Comparison of ENCODE assay signal across 8 cellular contexts in the genomic region with DNA sequence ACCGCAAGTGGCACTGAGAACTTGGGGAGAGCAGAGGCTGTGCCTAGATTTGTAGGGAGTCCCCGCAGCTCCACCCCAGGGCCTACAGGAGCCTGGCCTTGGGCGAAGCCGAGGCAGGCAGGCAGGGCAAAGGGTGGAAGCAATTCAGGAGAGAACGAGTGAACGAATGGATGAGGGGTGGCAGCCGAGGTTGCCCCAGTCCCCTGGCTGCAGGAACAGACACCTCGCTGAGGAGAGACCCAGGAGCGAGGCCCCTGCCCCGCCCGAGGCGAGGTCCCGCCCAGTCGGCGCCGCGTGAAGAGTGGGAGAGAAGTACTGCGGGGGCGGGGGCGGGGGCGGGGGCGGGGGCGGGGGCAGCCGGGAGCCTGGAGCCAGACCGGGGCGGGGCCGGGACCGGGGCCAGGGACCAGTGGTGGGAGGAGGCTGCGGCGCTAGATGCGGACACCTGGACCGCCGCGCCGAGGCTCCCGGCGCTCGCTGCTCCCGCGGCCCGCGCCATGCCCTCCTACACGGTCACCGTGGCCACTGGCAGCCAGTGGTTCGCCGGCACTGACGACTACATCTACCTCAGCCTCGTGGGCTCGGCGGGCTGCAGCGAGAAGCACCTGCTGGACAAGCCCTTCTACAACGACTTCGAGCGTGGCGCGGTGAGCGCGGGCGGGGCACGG. TPM values are rescaled to one million over a fixed set of nuclear protein-coding genes. Genes with fewer than 3 reads are reported as not detected.
DNase-seq lines count a peak whose midpoint lies in the region; ATAC-seq and TF ChIP-seq lines count a peak whose summit lies in the region.

A gene (plus strand): TSS at position 434 of the 668 bp plus-strand sequence. CDS start 64 bp downstream, at position 498.

- intact Hi-C loops in MCF 10A (cut with micrococcal nuclease) (no loop called here), left colon (cut with DNase I, micrococcal nuclease) (no loop called here)

- no peaks in the 10 kb centered on the region for H3K36me3 ChIP-seq in Peyer's patch

- TF ChIP-seq CTCF in Peyer's patch (IDR thresholded peaks at IDR 0.05) (no peak), MCF 10A (IDR thresholded peaks at IDR 0.05; ENCODE audit: unreplicated experiment) (no peak)

- no peaks in the 10 kb centered on the region for H3K4me1 Mint-ChIP-seq in MCF 10A (ENCODE audit: insufficient read depth, unreplicated experiment)
- peaks cover 31% of the 10 kb centered on the region for H3K4me1 Mint-ChIP-seq in stimulated activated naive CD8-positive, alpha-beta T cell treated with anti-CD3 and anti-CD28 coated beads, Interleukin-15, amount 100 ng/mL, for 72 hours

- H3K27ac ChIP-seq in Peyer's patch = peak within 1 kb of the TSS in 3 of 4 donors; percentile 58 to 91 (median 67)

- ATAC-seq in GM19467 (IDR thresholded peaks at IDR 0.05; ENCODE audit: unreplicated experiment) = peak; percentile 38
- peak; percentile 31 for ATAC-seq in HG03558 (IDR thresholded peaks at IDR 0.05; ENCODE audit: extremely low read depth, unreplicated experiment)
- ATAC-seq in left colon = peak; percentile 89
- peak; percentile 69 for ATAC-seq in stimulated activated naive CD8-positive, alpha-beta T cell treated with anti-CD3 and anti-CD28 coated beads, Interleukin-15, amount 100 ng/mL, for 72 hours

- no TSS peak for BruUV-seq in MCF 10A (replicated peaks; lab: Mats Ljungman, UMichigan)

- H3K36me3 Mint-ChIP-seq in MCF 10A (ENCODE audit: insufficient read depth, unreplicated experiment) = no peaks in the 10 kb centered on the region

- peak; percentile 81 for DNase-seq in DMS53 treated with DMSO at 0.1 percent for 48 hours (lab: John Stamatoyannopoulos, UW; ENCODE audit: unreplicated experiment)
- DNase-seq in Peyer's patch = peak; percentile 80 to 86 (median 85)
- DNase-seq in MCF 10A (ENCODE audit: unreplicated experiment) = no peak
- peak; percentile 70 to 78 for DNase-seq in left colon
- peak; percentile 23 to 24 for DNase-seq in stimulated activated naive CD8-positive, alpha-beta T cell treated with anti-CD3 and anti-CD28 coated beads, Interleukin-15, amount 100 ng/mL, for 72 hours
- DNase-seq in RKO (ENCODE audit: low spot score) = no peak

- POLR2A ChIA-PET in MCF 10A (lab: Yijun Ruan, JAX) = no interaction called here

- CTCF ChIA-PET in MCF 10A (lab: Yijun Ruan, JAX) = no interaction called here

- TF ChIP-seq POLR2A in Peyer's patch (IDR thresholded peaks at IDR 0.05) = no peak

- H3K4me3 Mint-ChIP-seq in MCF 10A (ENCODE audit: unreplicated experiment) = peak within 1 kb of the TSS; percentile 64
- peak within 1 kb of the TSS; percentile 88 to 90 for H3K4me3 Mint-ChIP-seq in stimulated activated naive CD8-positive, alpha-beta T cell treated with anti-CD3 and anti-CD28 coated beads, Interleukin-15, amount 100 ng/mL, for 72 hours

- H3K9me3 ChIP-seq in Peyer's patch = no peaks in the 10 kb centered on the region

- H3K4me1 ChIP-seq in Peyer's patch = peaks cover 0 to 21% (median 4%) of the 10 kb centered on the region in 4 donors

- no peaks in the 10 kb centered on the region for H3K27me3 ChIP-seq in Peyer's patch

- no peaks in the 10 kb centered on the region for H3K9me3 Mint-ChIP-seq in MCF 10A (ENCODE audit: unreplicated experiment)
- H3K9me3 Mint-ChIP-seq in stimulated activated naive CD8-positive, alpha-beta T cell treated with anti-CD3 and anti-CD28 coated beads, Interleukin-15, amount 100 ng/mL, for 72 hours = no peaks in the 10 kb centered on the region

- H3K27me3 Mint-ChIP-seq in MCF 10A (ENCODE audit: insufficient read depth, unreplicated experiment) = peaks cover 62% of the 10 kb centered on the region
- H3K27me3 Mint-ChIP-seq in stimulated activated naive CD8-positive, alpha-beta T cell treated with anti-CD3 and anti-CD28 coated beads, Interleukin-15, amount 100 ng/mL, for 72 hours = peaks cover 78% of the 10 kb centered on the region

- H3K27ac Mint-ChIP-seq in MCF 10A (ENCODE audit: low read depth, unreplicated experiment) = no peak within 1 kb of the TSS
- H3K27ac Mint-ChIP-seq in stimulated activated naive CD8-positive, alpha-beta T cell treated with anti-CD3 and anti-CD28 coated beads, Interleukin-15, amount 100 ng/mL, for 72 hours = peak within 1 kb of the TSS in 1 of 2 donors; percentile 53

- peak within 1 kb of the TSS; percentile 52 to 63 (median 60) for H3K4me3 ChIP-seq in Peyer's patch

RNA-seq across cellular contexts. Expression of the gene that starts here (rescaled TPM):
- 100 to 1,000 TPM in 1 of 4 donors, 10 to 100 TPM in 3; 24.0 to 187 (median 31.6) TPM for total RNA-seq in Peyer's patch
- total RNA-seq in MCF 10A (2022) = not detected in 2 replicates
- 1 to 10 TPM; 8.3 to 9.3 TPM for total RNA-seq in left colon

Comparison
In these comparisons a context has a peak if more than half of its experiments do, and no peak if none do; other contexts are left out.
1. DNase-seq: peak in DMS53 treated with DMSO at 0.1 percent for 48 hours (single experiment), Peyer's patch (3 of 3), left colon (2 of 2) and stimulated activated naive CD8-positive, alpha-beta T cell treated with anti-CD3 and anti-CD28 coated beads, Interleukin-15, amount 100 ng/mL, for 72 hours (2 of 2); none in MCF 10A (single experiment) and RKO (single experiment).
2. ATAC-seq: peak in every context shown above with its lines; median percentile 89 in left colon; 69 in stimulated activated naive CD8-positive, alpha-beta T cell treated with anti-CD3 and anti-CD28 coated beads, Interleukin-15, amount 100 ng/mL, for 72 hours; 38 in GM19467; 31 in HG03558.